8 cellular contexts compared by ENCODE assay signal in genomic region chr19:50331187-50332013, GRCh38. TPM values are rescaled to one million over a fixed set of nuclear protein-coding genes. Genes with fewer than 3 reads are reported as not detected.
A peak's percentile ranks its signal among the peaks of the same experiment; 100 is the strongest.
DNase-seq lines count a peak whose midpoint lies in the region; ATAC-seq, FAIRE-seq and TF ChIP-seq lines count a peak whose summit lies in the region.

No MANE protein-coding gene starts in this region.

- ATAC-seq in lower lobe of right lung (no peak), GM21786 (IDR thresholded peaks at IDR 0.05; ENCODE audit: unreplicated experiment) (no peak)

- H3K27ac Mint-ChIP-seq in activated T-helper 1 cell treated with anti-CD3 and anti-CD28 coated beads, Interleukin-12 subunit alpha, Interleukin-12 subunit beta, Interleukin-2, Interleukin-4 antibody, amounts not matched to agents 30 ng/mL and 10 ng/mL and 1 ng/mL, durations not matched to agents 14 hours and 24 hours and 36 hours, result peak overlapping the region; percentile 93
- no peak overlapping the region for H3K27ac Mint-ChIP-seq in endothelial cell (ENCODE audit: unreplicated experiment)

- peaks cover 4% of the 10 kb centered on the region for H3K9me3 Mint-ChIP-seq in activated T-helper 1 cell treated with anti-CD3 and anti-CD28 coated beads, Interleukin-12 subunit alpha, Interleukin-12 subunit beta, Interleukin-2, Interleukin-4 antibody, amounts not matched to agents 30 ng/mL and 10 ng/mL and 1 ng/mL, durations not matched to agents 14 hours and 24 hours and 36 hours
- peaks cover 45% of the 10 kb centered on the region for H3K9me3 Mint-ChIP-seq in endothelial cell (ENCODE audit: unreplicated experiment)

- no peak for FAIRE-seq in GM12892 (lab: Jason Lieb, UNC)

- DNase-seq in GM12892 (ENCODE audit: insufficient read length) (peak; percentile 25), lower lobe of right lung (peak; percentile 45), GF-D8 (lab: John Stamatoyannopoulos, UW) (no peak), NCI-H2107 (lab: John Stamatoyannopoulos, UW) (no peak), endothelial cell (ENCODE audit: low spot score) (no peak)
- no peak for DNase-seq in activated T-helper 1 cell treated with anti-CD3 and anti-CD28 coated beads, Interleukin-12 subunit alpha, Interleukin-12 subunit beta, Interleukin-2, Interleukin-4 antibody, amounts not matched to agents 30 ng/mL and 10 ng/mL and 1 ng/mL, durations not matched to agents 14 hours and 24 hours and 36 hours (ENCODE audit: low spot score)

- peak overlapping the region; percentile 60 for H3K4me3 ChIP-seq in lower lobe of right lung

- TF ChIP-seq CTCF in 22Rv1 (IDR thresholded peaks at IDR 0.05) (no peak), lower lobe of right lung (IDR thresholded peaks at IDR 0.05) (no peak), endothelial cell (IDR thresholded peaks at IDR 0.05; ENCODE audit: unreplicated experiment) (no peak)

- H3K27ac ChIP-seq in 22Rv1 (peak overlapping the region; percentile 95), lower lobe of right lung (peak overlapping the region; percentile 82)

- H3K4me1 Mint-ChIP-seq in activated T-helper 1 cell treated with anti-CD3 and anti-CD28 coated beads, Interleukin-12 subunit alpha, Interleukin-12 subunit beta, Interleukin-2, Interleukin-4 antibody, amounts not matched to agents 30 ng/mL and 10 ng/mL and 1 ng/mL, durations not matched to agents 14 hours and 24 hours and 36 hours (ENCODE audit: low read depth), result peaks cover 75% of the 10 kb centered on the region
- H3K4me1 Mint-ChIP-seq in endothelial cell (ENCODE audit: unreplicated experiment), result no peaks in the 10 kb centered on the region

- peaks cover 23% of the 10 kb centered on the region for H3K27me3 ChIP-seq in lower lobe of right lung (ENCODE audit: low read depth)

- intact Hi-C loops in activated T-helper 1 cell treated with anti-CD3 and anti-CD28 coated beads, Interleukin-12 subunit alpha, Interleukin-12 subunit beta, Interleukin-2, Interleukin-4 antibody, amounts not matched to agents 30 ng/mL and 10 ng/mL and 1 ng/mL, durations not matched to agents 14 hours and 24 hours and 36 hours (cut with micrococcal nuclease), result loop anchor here (2.0 kb wide), 2 partner anchors 15 to 777 kb away; partner anchors contain the start of gene CTU1
- intact Hi-C loops in lower lobe of right lung (cut with DNase I), result no loop called here

- no peaks in the 10 kb centered on the region for H3K36me3 ChIP-seq in lower lobe of right lung

- H3K9me3 ChIP-seq in lower lobe of right lung, result no peaks in the 10 kb centered on the region

- H3K4me1 ChIP-seq in lower lobe of right lung, result peaks cover 32% of the 10 kb centered on the region

- no peak for TF ChIP-seq POLR2A in GM12892 (IDR thresholded peaks at IDR 0.05; ENCODE audit: low read depth, low read length)

- H3K27me3 Mint-ChIP-seq in activated T-helper 1 cell treated with anti-CD3 and anti-CD28 coated beads, Interleukin-12 subunit alpha, Interleukin-12 subunit beta, Interleukin-2, Interleukin-4 antibody, amounts not matched to agents 30 ng/mL and 10 ng/mL and 1 ng/mL, durations not matched to agents 14 hours and 24 hours and 36 hours (ENCODE audit: insufficient read depth), result peaks cover 14% of the 10 kb centered on the region
- H3K27me3 Mint-ChIP-seq in endothelial cell (ENCODE audit: unreplicated experiment), result peaks cover 32% of the 10 kb centered on the region

- H3K36me3 Mint-ChIP-seq in activated T-helper 1 cell treated with anti-CD3 and anti-CD28 coated beads, Interleukin-12 subunit alpha, Interleukin-12 subunit beta, Interleukin-2, Interleukin-4 antibody, amounts not matched to agents 30 ng/mL and 10 ng/mL and 1 ng/mL, durations not matched to agents 14 hours and 24 hours and 36 hours (ENCODE audit: low read depth), result peaks cover 10% of the 10 kb centered on the region
- peaks cover 40% of the 10 kb centered on the region for H3K36me3 Mint-ChIP-seq in endothelial cell (ENCODE audit: low read depth, unreplicated experiment)

- H3K4me3 Mint-ChIP-seq in activated T-helper 1 cell treated with anti-CD3 and anti-CD28 coated beads, Interleukin-12 subunit alpha, Interleukin-12 subunit beta, Interleukin-2, Interleukin-4 antibody, amounts not matched to agents 30 ng/mL and 10 ng/mL and 1 ng/mL, durations not matched to agents 14 hours and 24 hours and 36 hours, result peak overlapping the region; percentile 82
- H3K4me3 Mint-ChIP-seq in endothelial cell (ENCODE audit: unreplicated experiment), result no peak overlapping the region

RNA-seq across cellular contexts. Expression of gene KCNC3, which starts 2.2 kb away (rescaled TPM):
- polyA plus RNA-seq in GM12892 (2012; ENCODE audit: missing spikeins), result 3.0 TPM
- total RNA-seq in activated T-helper 1 cell treated with anti-CD3 and anti-CD28 coated beads, Interleukin-12 subunit alpha, Interleukin-12 subunit beta, Interleukin-2, Interleukin-4 antibody, amounts not matched to agents 30 ng/mL and 10 ng/mL and 1 ng/mL, durations not matched to agents 14 hours and 24 hours and 36 hours, result 23.7 and 24.0 TPM in 2 replicates
- 11.1 TPM for total RNA-seq in lower lobe of right lung
- total RNA-seq in endothelial cell (ENCODE audit: unreplicated experiment), result not detected

RNA-seq across cellular contexts. Expression of gene NAPSA, which starts 34.0 kb away (rescaled TPM):
- polyA plus RNA-seq in GM12892 (2012; ENCODE audit: missing spikeins), result 2.3 TPM
- total RNA-seq in activated T-helper 1 cell treated with anti-CD3 and anti-CD28 coated beads, Interleukin-12 subunit alpha, Interleukin-12 subunit beta, Interleukin-2, Interleukin-4 antibody, amounts not matched to agents 30 ng/mL and 10 ng/mL and 1 ng/mL, durations not matched to agents 14 hours and 24 hours and 36 hours, result 15.8 and 16.4 TPM in 2 replicates
- total RNA-seq in lower lobe of right lung (1,633 TPM), endothelial cell (ENCODE audit: unreplicated experiment) (not detected)

RNA-seq across cellular contexts. Expression of gene NR1H2, which starts 44.9 kb away (rescaled TPM):
- polyA plus RNA-seq in GM12892 (2012; ENCODE audit: missing spikeins), result 16.3 TPM
- total RNA-seq in activated T-helper 1 cell treated with anti-CD3 and anti-CD28 coated beads, Interleukin-12 subunit alpha, Interleukin-12 subunit beta, Interleukin-2, Interleukin-4 antibody, amounts not matched to agents 30 ng/mL and 10 ng/mL and 1 ng/mL, durations not matched to agents 14 hours and 24 hours and 36 hours, result 84.3 and 84.8 TPM in 2 replicates
- total RNA-seq in lower lobe of right lung (100 TPM), endothelial cell (ENCODE audit: unreplicated experiment) (21.6 TPM)

RNA-seq across cellular contexts. Expression of gene POLD1, which starts 52.7 kb away (rescaled TPM):
- 28.7 TPM for polyA plus RNA-seq in GM12892 (2012; ENCODE audit: missing spikeins)
- 171 and 178 TPM in 2 replicates for total RNA-seq in activated T-helper 1 cell treated with anti-CD3 and anti-CD28 coated beads, Interleukin-12 subunit alpha, Interleukin-12 subunit beta, Interleukin-2, Interleukin-4 antibody, amounts not matched to agents 30 ng/mL and 10 ng/mL and 1 ng/mL, durations not matched to agents 14 hours and 24 hours and 36 hours
- total RNA-seq in lower lobe of right lung (35.1 TPM), endothelial cell (ENCODE audit: unreplicated experiment) (54.4 TPM)

Comparison
In these comparisons a context has a peak if more than half of its experiments do, and no peak if none do; other contexts are left out.
1. DNase-seq: peak in GM12892 (single experiment) and lower lobe of right lung (single experiment); none in activated T-helper 1 cell treated with anti-CD3 and anti-CD28 coated beads, Interleukin-12 subunit alpha, Interleukin-12 subunit beta, Interleukin-2, Interleukin-4 antibody, amounts not matched to agents 30 ng/mL and 10 ng/mL and 1 ng/mL, durations not matched to agents 14 hours and 24 hours and 36 hours (single experiment), GF-D8 (single experiment), NCI-H2107 (single experiment) and endothelial cell (single experiment).
2. RNA of gene KCNC3, which starts 2.2 kb away (total RNA-seq): 23.7 to 24.0 TPM in activated T-helper 1 cell treated with anti-CD3 and anti-CD28 coated beads, Interleukin-12 subunit alpha, Interleukin-12 subunit beta, Interleukin-2, Interleukin-4 antibody, amounts not matched to agents 30 ng/mL and 10 ng/mL and 1 ng/mL, durations not matched to agents 14 hours and 24 hours and 36 hours and 11.1 TPM in lower lobe of right lung (single experiment); not detected in endothelial cell (single experiment); every median in the first group is over 10 times any median in the second.
3. RNA of gene NAPSA, which starts 34.0 kb away (total RNA-seq): 1,633 TPM in lower lobe of right lung (single experiment); 15.8 to 16.4 TPM in activated T-helper 1 cell treated with anti-CD3 and anti-CD28 coated beads, Interleukin-12 subunit alpha, Interleukin-12 subunit beta, Interleukin-2, Interleukin-4 antibody, amounts not matched to agents 30 ng/mL and 10 ng/mL and 1 ng/mL, durations not matched to agents 14 hours and 24 hours and 36 hours and not detected in endothelial cell (single experiment); every median in the first group is over 10 times any median in the second.